ENCODE assay signal across 21 cellular contexts in the genomic region with DNA sequence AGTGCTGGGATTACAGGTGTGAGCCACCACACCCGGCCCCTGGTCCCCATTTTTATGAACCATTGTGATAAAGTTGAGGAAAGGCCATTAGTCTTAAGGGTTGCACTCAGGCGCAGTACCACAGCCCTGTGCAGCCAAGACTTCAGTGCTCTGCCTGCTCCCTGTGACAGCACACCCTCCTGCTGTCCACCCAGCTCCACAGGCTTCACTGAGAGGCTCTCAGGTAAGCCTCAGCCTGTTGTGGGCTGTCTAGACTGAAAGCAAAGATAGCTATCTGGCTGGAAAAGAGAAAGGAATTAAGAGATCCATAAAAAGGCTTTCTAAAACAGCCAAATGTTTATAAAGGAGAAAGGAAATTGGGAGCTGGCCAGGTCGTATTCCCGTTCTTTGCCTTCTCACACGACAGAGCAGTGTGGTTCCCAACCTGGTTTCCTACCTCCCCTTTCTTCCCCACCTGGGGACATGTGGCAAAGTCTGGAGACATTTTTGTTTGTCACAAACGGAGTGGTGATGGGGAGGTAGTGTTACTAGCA. TPM values are rescaled to one million over a fixed set of nuclear protein-coding genes. Genes with fewer than 3 reads are reported as not detected.
DNase-seq lines count a peak whose midpoint lies in the region; ATAC-seq, FAIRE-seq and TF ChIP-seq lines count a peak whose summit lies in the region.
"Had no signal": no experiment of that assay in that cellular context is flagged by ENCODE, and none has a peak within 500 bp of the region (broad histone marks: within the 10 kb centered on the region; RNA-seq: fewer than 3 reads in every experiment).

No MANE protein-coding gene starts in this region.

- TF ChIP-seq CTCF in HepG2 (CRISPR knock-in tag; IDR thresholded peaks at IDR 0.05): no peak
- no peak for TF ChIP-seq CTCF in right lobe of liver (IDR thresholded peaks at IDR 0.05)
- TF ChIP-seq CTCF in endothelial cell of umbilical vein (IDR thresholded peaks at IDR 0.05; ENCODE audit: extremely low read depth in 1 of 2, insufficient read depth in 1 of 2, low read depth in 1 of 2, low read length in 2 of 2): no peak
- no peak for TF ChIP-seq CTCF in osteocyte (IDR thresholded peaks at IDR 0.05)

- H4K20me1 ChIP-seq in HepG2 (ENCODE audit: insufficient read depth, low read length): no peaks in the 10 kb centered on the region
- no peaks in the 10 kb centered on the region for H4K20me1 ChIP-seq in endothelial cell of umbilical vein (replicated peaks; ENCODE audit: control insufficient read depth, extremely low read depth, insufficient read depth, low read length)

- H3K4me3 ChIP-seq in HepG2 (replicated peaks in 1 of 3; ENCODE audit: insufficient read depth in 1 of 3, low read depth in 2 of 3, low read length in 3 of 3) (no peak overlapping the region), right lobe of liver (no peak overlapping the region), endothelial cell of umbilical vein (replicated peaks in 1 of 3; ENCODE audit: insufficient read depth in 1 of 3, low read depth in 1 of 3, low read length in 3 of 3) (no peak overlapping the region)
- H3K4me3 ChIP-seq: spleen had no signal

- POLR2A ChIA-PET in HepG2 (lab: Yijun Ruan, JAX) (no interaction called here), endothelial cell of umbilical vein (lab: Charles Lee) (no interaction called here)

- TF ChIP-seq POLR2A in HepG2 (IDR thresholded peaks at IDR 0.05; ENCODE audit: insufficient read depth in 1 of 2, low read depth in 2 of 2, low read length in 2 of 2) (no peak), right lobe of liver (IDR thresholded peaks at IDR 0.05) (no peak), endothelial cell of umbilical vein (IDR thresholded peaks at IDR 0.05; ENCODE audit: low read depth, low read length) (no peak)

- H3K27me3 ChIP-seq in HepG2 (ENCODE audit: control insufficient read depth in 1 of 2, insufficient read depth in 2 of 2, low read length in 2 of 2) (no peaks in the 10 kb centered on the region), right lobe of liver (no peaks in the 10 kb centered on the region), endothelial cell of umbilical vein (ENCODE audit: control insufficient read depth in 2 of 2, insufficient read depth in 2 of 2, low read length in 2 of 2) (no peaks in the 10 kb centered on the region)
- H3K27me3 ChIP-seq: spleen had no signal

- H3K9ac ChIP-seq in HepG2 (ENCODE audit: insufficient read depth, low read depth, low read length) (no peak overlapping the region), endothelial cell of umbilical vein (replicated peaks; ENCODE audit: extremely low read depth, insufficient read depth, low read length) (no peak overlapping the region)
- H3K9ac ChIP-seq: SK-N-SH had no signal

- H3K4me1 Mint-ChIP-seq in osteocyte (ENCODE audit: unreplicated experiment): no peaks in the 10 kb centered on the region
- H3K4me1 Mint-ChIP-seq: activated naive CD4-positive, alpha-beta T cell treated with anti-CD3 and anti-CD28 coated beads, Interleukin-2, amount 50 U/mL, for 24 hours; CD8-positive, alpha-beta memory T cell had no signal

- intact Hi-C loops in HepG2 (cut with micrococcal nuclease; ENCODE audit: unreplicated experiment): no loop called here
- intact Hi-C loops in right lobe of liver (cut with DNase I): loop anchor here (5.0 to 10.0 kb wide), 3 partner anchors 205 to 298 kb away; no protein-coding TSS in a partner anchor
- intact Hi-C loops in endothelial cell of umbilical vein (cut with micrococcal nuclease): loop anchor here (10.0 kb wide), 1 partner anchor 175 kb away; no protein-coding TSS in a partner anchor

- H3K9me3 ChIP-seq in HepG2 (ENCODE audit: low read length) (no peaks in the 10 kb centered on the region), right lobe of liver (no peaks in the 10 kb centered on the region), endothelial cell of umbilical vein (replicated peaks; ENCODE audit: control insufficient read depth, insufficient read depth, low read length) (no peaks in the 10 kb centered on the region)
- H3K9me3 ChIP-seq: SK-N-SH, spleen had no signal

- H3K4me1 ChIP-seq in HepG2 (ENCODE audit: insufficient read depth, low read length) (no peaks in the 10 kb centered on the region), right lobe of liver (no peaks in the 10 kb centered on the region), endothelial cell of umbilical vein (ENCODE audit: control insufficient read depth, extremely low read depth, insufficient read depth, low read length) (no peaks in the 10 kb centered on the region)

- H3K9me3 Mint-ChIP-seq in osteocyte (ENCODE audit: unreplicated experiment): no peaks in the 10 kb centered on the region
- H3K9me3 Mint-ChIP-seq: activated naive CD4-positive, alpha-beta T cell treated with anti-CD3 and anti-CD28 coated beads, Interleukin-2, amount 50 U/mL, for 24 hours; activated T-cell treated with anti-CD3 and anti-CD28 coated beads, Interleukin-2, amount 50 U/mL, for 4 hours; CD8-positive, alpha-beta memory T cell; nephron had no signal

- ATAC-seq in HepG2 (peak; percentile 36; the same call in 2 of the 3 replicates), right lobe of liver (no peak), GM21529 (IDR thresholded peaks at IDR 0.05; ENCODE audit: unreplicated experiment) (no peak)
- ATAC-seq: activated CD4-positive, CD25-positive, alpha-beta regulatory T cell treated with anti-CD3 and anti-CD28 coated beads, Interleukin-2, amount 50 U/mL, for 24 hours had no signal

- H3K9me1 ChIP-seq in endothelial cell of umbilical vein (replicated peaks; ENCODE audit: control insufficient read depth, extremely low read depth, insufficient read depth, low read length): no peaks in the 10 kb centered on the region

- H3K27ac ChIP-seq in HepG2 (ENCODE audit: extremely low read length, insufficient read depth, low read length) (no peak overlapping the region), right lobe of liver (no peak overlapping the region), endothelial cell of umbilical vein (ENCODE audit: insufficient read depth, low read depth, low read length) (no peak overlapping the region)
- H3K27ac ChIP-seq: spleen had no signal

- no peaks in the 10 kb centered on the region for H3K27me3 Mint-ChIP-seq in osteocyte (ENCODE audit: unreplicated experiment)
- H3K27me3 Mint-ChIP-seq: activated naive CD4-positive, alpha-beta T cell treated with anti-CD3 and anti-CD28 coated beads, Interleukin-2, amount 50 U/mL, for 24 hours had no signal

- TF ChIP-seq EP300 in HepG2 (IDR thresholded peaks at IDR 0.05; ENCODE audit: low read depth in 2 of 2, low read length in 2 of 2): no peak
- TF ChIP-seq EP300 in HepG2 (CRISPR knock-in tag; IDR thresholded peaks at IDR 0.05; ENCODE audit: borderline replicate concordance): no peak

- H2AFZ ChIP-seq in HepG2 (ENCODE audit: low read length): no peak overlapping the region
- no peak overlapping the region for H2AFZ ChIP-seq in endothelial cell of umbilical vein (ENCODE audit: low read depth, low read length)

- dilution Hi-C loops in endothelial cell of umbilical vein (cut with MboI; ENCODE audit: extremely low pct_ligation_motif_present, low sequenced_read_pairs): no loop called here

- no peak overlapping the region for H3K27ac Mint-ChIP-seq in osteocyte (ENCODE audit: unreplicated experiment)
- H3K27ac Mint-ChIP-seq: activated naive CD4-positive, alpha-beta T cell treated with anti-CD3 and anti-CD28 coated beads, Interleukin-2, amount 50 U/mL, for 24 hours; CD8-positive, alpha-beta memory T cell; endodermal cell; progenitor cell of endocrine pancreas had no signal

- TF ChIP-seq RAD21 in HepG2 (CRISPR knock-in tag; IDR thresholded peaks at IDR 0.05): no peak

- FAIRE-seq in HepG2 (lab: Jason Lieb, UNC) (no peak), endothelial cell of umbilical vein (lab: Jason Lieb, UNC) (no peak)
- FAIRE-seq: astrocyte had no signal

- no peak for DNase-seq in HepG2 (ENCODE audit: low spot score)
- DNase-seq in right lobe of liver: no peak
- peak; percentile 11 for DNase-seq in endothelial cell of umbilical vein (ENCODE audit: low read depth, low spot score)
- DNase-seq in osteocyte (ENCODE audit: extremely low spot score, unreplicated experiment): peak; percentile 36
- no peak for DNase-seq in NCI-H1436 (lab: John Stamatoyannopoulos, UW)
- DNase-seq in AG08396 (ENCODE audit: low spot score): no peak
- DNase-seq: activated T-cell treated with anti-CD3 and anti-CD28 coated beads, Interleukin-2, amount 50 U/mL, for 4 hours; CD8-positive, alpha-beta memory T cell; DMS79 treated with DMSO at 0.1 percent for 48 hours; endodermal cell; GOT3; NCI-H226; NK-92 treated with Interleukin-12 subunit alpha and Interleukin-12 subunit beta, amount 100 ng/mL, for 24 hours; SK-N-SH; spleen had no signal

- no peaks in the 10 kb centered on the region for H3K79me2 ChIP-seq in HepG2 (ENCODE audit: insufficient read depth, low read length)
- no peaks in the 10 kb centered on the region for H3K79me2 ChIP-seq in endothelial cell of umbilical vein (ENCODE audit: control insufficient read depth, insufficient read depth, low read length)

- in situ Hi-C loops in HepG2 (cut with HindIII; ENCODE audit: extremely low pct_ligation_motif_present, low pct_unique_long_range_greater_than_20kb): loop anchor here (5.0 to 25.0 kb wide), 2 partner anchors 203 to 998 kb away; partner anchors contain the start of gene ETFBKMT

- CTCF ChIA-PET in HepG2 (lab: Yijun Ruan, JAX; ENCODE audit: low intra/inter-chr PET ratio, low total read pairs) (no interaction called here), endothelial cell of umbilical vein (lab: Charles Lee) (interaction anchor here (0.6 to 5.4 kb wide), 4 partner anchors 10 to 1191 kb away, joined by 3 to 42 read pairs (median 10); no protein-coding TSS in a partner anchor)

- no TSS peak for BruUV-seq in HepG2 (replicated peaks; lab: Mats Ljungman, UMichigan)
- no TSS peak for BruUV-seq in endothelial cell of umbilical vein (replicated peaks; lab: Mats Ljungman, UMichigan)

- no peak overlapping the region for H3K4me3 Mint-ChIP-seq in osteocyte (ENCODE audit: unreplicated experiment)
- H3K4me3 Mint-ChIP-seq: activated naive CD4-positive, alpha-beta T cell treated with anti-CD3 and anti-CD28 coated beads, Interleukin-2, amount 50 U/mL, for 24 hours; activated T-cell treated with anti-CD3 and anti-CD28 coated beads, Interleukin-2, amount 50 U/mL, for 4 hours; CD8-positive, alpha-beta memory T cell; endodermal cell; nephron had no signal

- H3K36me3 ChIP-seq in HepG2 (replicated peaks in 1 of 2; ENCODE audit: control insufficient read depth in 1 of 2, insufficient read depth in 2 of 2, low read length in 2 of 2) (no peaks in the 10 kb centered on the region), right lobe of liver (no peaks in the 10 kb centered on the region), endothelial cell of umbilical vein (ENCODE audit: control insufficient read depth in 2 of 2, extremely low read depth in 1 of 2, insufficient read depth in 2 of 2, low read length in 2 of 2) (no peaks in the 10 kb centered on the region)
- H3K36me3 ChIP-seq: spleen had no signal

- H3K36me3 Mint-ChIP-seq in osteocyte (ENCODE audit: unreplicated experiment): no peaks in the 10 kb centered on the region
- H3K36me3 Mint-ChIP-seq: activated naive CD4-positive, alpha-beta T cell treated with anti-CD3 and anti-CD28 coated beads, Interleukin-2, amount 50 U/mL, for 24 hours; CD8-positive, alpha-beta memory T cell had no signal

- 20% methylated on average over 4 of the region's 6 CpGs for WGBS in HepG2 (ENCODE audit: low lambda C conversion rate)
- WGBS in right lobe of liver (ENCODE audit: insufficient coverage, low coverage, low lambda C conversion rate, missing lambda C conversion rate): 51% methylated on average over 6 of the region's 6 CpGs

- H3K4me2 ChIP-seq in HepG2 (ENCODE audit: low read depth, low read length) (no peak overlapping the region), endothelial cell of umbilical vein (ENCODE audit: insufficient read depth, low read length) (no peak overlapping the region)
- H3K4me2 ChIP-seq: SK-N-SH had no signal

RNA-seq across cellular contexts. Expression of gene DNM1L, which starts 19.1 kb away (rescaled TPM):
- 65.8 and 81.5 TPM in 2 replicates for total RNA-seq in HepG2 (2016; rRNA removed; fragmentation: Illumina TruSeq; extraction: Trizol)
- total RNA-seq in HepG2 (2016; cell fraction: cytosol; rRNA removed; fragmentation: Illumina TruSeq; extraction: Trizol; ENCODE audit: low read depth): 16.4 and 16.7 TPM in 2 replicates
- 66.9 and 77.1 TPM in 2 replicates for total RNA-seq in HepG2 (2016; cell fraction: insoluble cytoplasmic fraction; rRNA removed; fragmentation: Illumina TruSeq; extraction: Trizol)
- total RNA-seq in HepG2 (2016; cell fraction: membrane; rRNA removed; fragmentation: Illumina TruSeq; extraction: Trizol): 33.0 and 34.1 TPM in 2 replicates
- 93.6 and 102 TPM in 2 replicates for total RNA-seq in HepG2 (2016; cell fraction: nucleus; rRNA removed; fragmentation: Illumina TruSeq; extraction: Trizol)
- 27.6 and 35.9 TPM in 2 replicates for polyA plus RNA-seq in HepG2 (2011; rRNA removed)
- polyA plus RNA-seq in HepG2 (2011; cell fraction: cytosol; rRNA removed): 17.1 and 19.6 TPM in 2 replicates
- polyA plus RNA-seq in HepG2 (2011; cell fraction: nucleus; rRNA removed): 45.6 and 50.3 TPM in 2 replicates
- polyA plus RNA-seq in HepG2 (2012): 31.7 and 34.0 TPM in 2 replicates
- 7.5 and 7.7 TPM in 2 replicates for polyA plus RNA-seq in HepG2 (2016; cell fraction: cytosol; fragmentation: Illumina TruSeq; extraction: Trizol; ENCODE audit: low read depth)
- polyA plus RNA-seq in HepG2 (2016; cell fraction: insoluble cytoplasmic fraction; fragmentation: Illumina TruSeq; extraction: Trizol; ENCODE audit: low read depth): 55.5 and 58.0 TPM in 2 replicates
- polyA plus RNA-seq in HepG2 (2016; cell fraction: membrane; fragmentation: Illumina TruSeq; extraction: Trizol; ENCODE audit: low read depth): 14.1 and 16.7 TPM in 2 replicates
- polyA plus RNA-seq in HepG2 (2016; cell fraction: nucleus; fragmentation: Illumina TruSeq; extraction: Trizol; ENCODE audit: insufficient read depth, low read depth): 101 and 106 TPM in 2 replicates
- polyA minus RNA-seq in HepG2 (2011; rRNA and poly(A)+ RNA removed; ENCODE audit: low replicate concordance): 27.7 and 48.7 TPM in 2 replicates
- polyA minus RNA-seq in HepG2 (2011; cell fraction: cytosol; rRNA and poly(A)+ RNA removed): 21.5 and 25.1 TPM in 2 replicates
- polyA minus RNA-seq in HepG2 (2011; cell fraction: nucleus; rRNA and poly(A)+ RNA removed): 142 and 152 TPM in 2 replicates
- 10 to 100 TPM; 10.2 to 26.1 (median 21.1) TPM for total RNA-seq in right lobe of liver
- 90.1 and 103 TPM in 2 replicates for total RNA-seq in endothelial cell of umbilical vein
- polyA plus RNA-seq in endothelial cell of umbilical vein: 18.3 and 24.6 TPM in 2 replicates
- polyA plus RNA-seq in endothelial cell of umbilical vein (2011; cell fraction: cytosol; rRNA removed): 32.0 and 34.0 TPM in 2 replicates
- polyA plus RNA-seq in endothelial cell of umbilical vein (2011; cell fraction: nucleus; rRNA removed): 86.3 and 128 TPM in 2 replicates
- 81.4 and 92.2 TPM in 2 replicates for polyA plus RNA-seq in endothelial cell of umbilical vein (2012)
- 45.4 and 61.5 TPM in 2 replicates for polyA minus RNA-seq in endothelial cell of umbilical vein
- 38.4 TPM for polyA minus RNA-seq in endothelial cell of umbilical vein (2011; cell fraction: cytosol; rRNA and poly(A)+ RNA removed)
- 76.2 and 106 TPM in 2 replicates for polyA minus RNA-seq in endothelial cell of umbilical vein (2011; cell fraction: nucleus; rRNA and poly(A)+ RNA removed)
- total RNA-seq in osteocyte: 52.0 and 67.0 TPM in 2 replicates

Comparison
In these comparisons a context has a peak if more than half of its experiments do, and no peak if none do; other contexts are left out.
1. DNase-seq: peak in endothelial cell of umbilical vein (single experiment) and osteocyte (single experiment); none in HepG2 (single experiment), right lobe of liver (0 of 3), NCI-H1436 (single experiment) and AG08396 (single experiment).